14 cellular contexts compared by ENCODE assay signal in the genomic region with DNA sequence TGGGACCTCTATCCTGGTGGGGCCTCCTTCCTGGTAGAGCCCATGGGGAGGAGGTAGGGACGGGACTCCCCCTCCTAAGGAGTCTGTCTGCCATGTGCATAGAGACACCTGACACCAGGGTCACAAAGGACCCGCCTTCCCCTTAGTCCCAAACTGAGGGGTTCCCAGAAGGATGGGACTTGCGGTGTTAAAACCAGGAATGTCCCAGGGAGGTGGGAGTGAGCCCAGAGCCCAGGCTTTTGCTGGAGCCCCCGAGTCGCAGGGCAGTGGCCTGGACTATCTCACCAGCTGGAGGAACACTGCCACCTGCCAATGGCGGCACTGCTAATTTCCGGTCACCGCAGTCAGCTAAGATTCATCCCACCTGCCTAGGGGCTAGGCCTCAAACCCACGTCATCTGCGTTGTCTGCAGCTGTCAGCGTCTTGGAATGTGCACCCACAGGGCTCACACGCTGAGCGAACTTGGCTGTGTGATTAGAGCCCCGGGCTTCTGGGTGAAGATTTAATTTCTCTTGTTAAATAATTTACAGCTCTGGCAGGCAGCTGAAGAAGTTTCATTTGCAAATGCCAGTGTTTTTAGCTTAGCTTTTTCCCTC. TPM values are rescaled to one million over a fixed set of nuclear protein-coding genes. Genes with fewer than 3 reads are reported as not detected.
DNase-seq lines count a peak whose midpoint lies in the region; ATAC-seq, FAIRE-seq and TF ChIP-seq lines count a peak whose summit lies in the region.
"Had no signal": no experiment of that assay in that cellular context is flagged by ENCODE, and none has a peak within 500 bp of the region (broad histone marks: within the 10 kb centered on the region; RNA-seq: fewer than 3 reads in every experiment).

No MANE protein-coding gene starts in this region.

- H3K14ac ChIP-seq in H1 (ENCODE audit: insufficient read length) = no peak overlapping the region

- no peak overlapping the region for H2BK20ac ChIP-seq in H1 (ENCODE audit: low read length)

- H4K20me1 ChIP-seq in OCI-LY7 (ENCODE audit: insufficient read depth, low read length) (no peaks in the 10 kb centered on the region), H1 (replicated peaks in 1 of 2; ENCODE audit: control insufficient read depth in 1 of 2, insufficient read depth in 2 of 2, low read length in 2 of 2) (no peaks in the 10 kb centered on the region)

- H2AFZ ChIP-seq in OCI-LY7 (ENCODE audit: low read length) (peak overlapping the region; percentile 76), H1 (ENCODE audit: low read length) (no peak overlapping the region)

- DNase-seq in AG20443 (ENCODE audit: low spot score) = peak; percentile 56
- no peak for DNase-seq in OCI-LY7 (ENCODE audit: low spot score)
- DNase-seq in H1 (ENCODE audit: low read depth in 1 of 2, low spot score in 2 of 2) = no peak
- DNase-seq in mucosa of gallbladder (ENCODE audit: low spot score) = peak; percentile 60
- no peak for DNase-seq in activated CD4-positive, alpha-beta T cell treated with anti-CD3 and anti-CD28 coated beads, Interleukin-2, amount 50 U/mL, for 1 hour
- no peak for DNase-seq in pons (ENCODE audit: low spot score)
- DNase-seq: activated B cell treated with CpG ODN at 0.5 μM for 24 hours; activated T-cell treated with anti-CD3 and anti-CD28 coated beads, Interleukin-2, amount 50 U/mL, for 4 hours; CD4-positive, alpha-beta T cell; naive B cell had no signal

- no peak overlapping the region for H4K5ac ChIP-seq in H1 (ENCODE audit: insufficient read length, low read depth, low read length)

- intact Hi-C loops in OCI-LY7 (cut with micrococcal nuclease; ENCODE audit: unreplicated experiment) = no loop called here

- no peak overlapping the region for H3K23ac ChIP-seq in H1 (ENCODE audit: insufficient read length)

- H3K9me3 ChIP-seq in OCI-LY7 (ENCODE audit: low read length) = no peaks in the 10 kb centered on the region
- H3K9me3 ChIP-seq in H1 (ENCODE audit: insufficient read depth in 2 of 2, low read depth in 1 of 2, low read length in 1 of 2) = no peaks in the 10 kb centered on the region

- no peak for TF ChIP-seq RAD21 in H1 (IDR thresholded peaks at IDR 0.05 in 1 of 2, conservative IDR thresholded peaks at IDR 0.05 in 1 of 2; ENCODE audit: low read depth in 2 of 2, low read length in 2 of 2)

- H3K36me3 ChIP-seq in OCI-LY7 (ENCODE audit: insufficient read depth, low read length) = no peaks in the 10 kb centered on the region
- no peaks in the 10 kb centered on the region for H3K36me3 ChIP-seq in H1 (ENCODE audit: control insufficient read depth in 2 of 4, insufficient read depth in 4 of 4, low read length in 3 of 4)

- BruUV-seq in OCI-LY7 (replicated peaks; lab: Mats Ljungman, UMichigan) = no TSS peak

- no peaks in the 10 kb centered on the region for H3K79me1 ChIP-seq in H1 (ENCODE audit: low read depth, low read length)

- no peaks in the 10 kb centered on the region for H3K4me1 ChIP-seq in OCI-LY7 (ENCODE audit: insufficient read depth, low read length, poor library complexity, severe bottlenecking)
- peaks cover 0 to 4% (median 2%) of the 10 kb centered on the region in 4 experiments; a peak in 1 of 7 replicates for H3K4me1 ChIP-seq in H1 (replicated peaks in 1 of 4; ENCODE audit: control insufficient read depth in 3 of 4, insufficient read depth in 4 of 4, low read length in 3 of 4)

- H3K9ac ChIP-seq in H1 (replicated peaks in 1 of 4; ENCODE audit: extremely low read depth in 1 of 4, low read depth in 3 of 4, low read length in 3 of 4) = no peak overlapping the region

- H3K4ac ChIP-seq in H1 (replicated peaks; ENCODE audit: insufficient read length, low read depth, low read length) = no peak overlapping the region

- H2BK15ac ChIP-seq in H1 (ENCODE audit: low read length) = no peak overlapping the region

- H3K18ac ChIP-seq in H1 (ENCODE audit: extremely low read depth, low read length) = no peak overlapping the region

- H2AK5ac ChIP-seq in H1 (ENCODE audit: low read depth, low read length) = no peak overlapping the region

- H3K56ac ChIP-seq in H1 (replicated peaks; ENCODE audit: insufficient read length, low read depth, low read length) = no peak overlapping the region

- H3K23me2 ChIP-seq in H1 (ENCODE audit: low read depth, low read length) = no peaks in the 10 kb centered on the region

- CTCF ChIA-PET in OCI-LY7 (lab: Charles Lee; ENCODE audit: unreplicated experiment) = no interaction called here
- CTCF ChIA-PET in H1 (lab: Charles Lee; ENCODE audit: partially characterized antibody) = interaction anchor here (0.7 to 3.2 kb wide), 5 partner anchors 8 to 73 kb away, joined by 3 to 13 read pairs (median 4); no protein-coding TSS in a partner anchor

- ATAC-seq in HG02938 (IDR thresholded peaks at IDR 0.05; ENCODE audit: unreplicated experiment) = no peak
- ATAC-seq in GM21515 (IDR thresholded peaks at IDR 0.05; ENCODE audit: unreplicated experiment) = no peak
- ATAC-seq: activated T-cell treated with anti-CD3 and anti-CD28 coated beads, Interleukin-2, amount 50 U/mL, for 4 hours; stimulated activated effector memory CD8-positive, alpha-beta T cell treated with anti-CD3 and anti-CD28 coated beads, Interleukin-12 subunit alpha, Interleukin-12 subunit beta, amount 100 ng/mL, for 72 hours had no signal

- no peaks in the 10 kb centered on the region for H3K79me2 ChIP-seq in OCI-LY7 (ENCODE audit: insufficient read depth, low read depth, low read length)
- no peaks in the 10 kb centered on the region for H3K79me2 ChIP-seq in H1 (ENCODE audit: control insufficient read depth in 1 of 2, insufficient read depth in 2 of 2, low read length in 2 of 2)

- H2BK5ac ChIP-seq in H1 (ENCODE audit: low read depth, low read length) = no peak overlapping the region

- no peak overlapping the region for H3K4me3 ChIP-seq in OCI-LY7 (ENCODE audit: low read depth, low read length, poor library complexity, severe bottlenecking)
- no peak overlapping the region for H3K4me3 ChIP-seq in H1 (ENCODE audit: extremely low read depth in 1 of 4, insufficient read depth in 2 of 4, low read depth in 3 of 4, low read length in 4 of 4)

- no peaks in the 10 kb centered on the region for H3K27me3 ChIP-seq in H1 (replicated peaks in 1 of 4; ENCODE audit: control insufficient read depth in 3 of 4, extremely low read depth in 1 of 4, insufficient read depth in 3 of 4, low read length in 3 of 4)

- POLR2A ChIA-PET in OCI-LY7 (lab: Charles Lee) = no interaction called here
- POLR2A ChIA-PET in H1 (lab: Charles Lee; ENCODE audit: partially characterized antibody) = interaction anchor here (0.7 kb wide), 1 partner anchor 18 kb away, joined by 3 read pairs; no protein-coding TSS in a partner anchor

- no peaks in the 10 kb centered on the region for H3K9me2 ChIP-seq in OCI-LY7 (ENCODE audit: insufficient read depth, low read length)

- H3K4me2 ChIP-seq in OCI-LY7 (ENCODE audit: low read length) (no peak overlapping the region), H1 (ENCODE audit: insufficient read depth in 1 of 2, low read depth in 2 of 2, low read length in 2 of 2) (no peak overlapping the region)

- no peak overlapping the region for H2BK12ac ChIP-seq in H1 (ENCODE audit: low read depth, low read length)

- no peak overlapping the region for H3K27ac ChIP-seq in OCI-LY7 (ENCODE audit: low read depth, low read length, poor library complexity, severe bottlenecking)
- no peak overlapping the region for H3K27ac ChIP-seq in H1 (ENCODE audit: low read depth, low read length)

- FAIRE-seq in H1 (lab: Jason Lieb, UNC) = no peak
- FAIRE-seq: colon had no signal

- H4K8ac ChIP-seq in H1 (ENCODE audit: extremely low read depth, insufficient read depth, low read length) = peak overlapping the region; percentile 75

- no peak for TF ChIP-seq POLR2A in H1 (IDR thresholded peaks at IDR 0.05; ENCODE audit: control extremely low read depth in 1 of 2, low read depth in 2 of 2, low read length in 2 of 2)

- no peak overlapping the region for H2BK120ac ChIP-seq in H1 (replicated peaks; ENCODE audit: low read depth, low read length)

- TF ChIP-seq CTCF in OCI-LY7 (conservative IDR thresholded peaks at IDR 0.05; ENCODE audit: low read length) (no peak), H1 (IDR thresholded peaks at IDR 0.05; ENCODE audit: control extremely low read depth in 1 of 3, insufficient read depth in 1 of 3, low read depth in 1 of 3, low read length in 3 of 3) (no peak)

- H4K91ac ChIP-seq in H1 (replicated peaks; ENCODE audit: insufficient read length, low read length) = no peak overlapping the region

- TF ChIP-seq EP300 in H1 (IDR thresholded peaks at IDR 0.05; ENCODE audit: borderline replicate concordance in 1 of 2, low read depth in 2 of 2, low read length in 2 of 2) = no peak

- WGBS in H1 (ENCODE audit: extremely low coverage in 1 of 2, insufficient coverage in 1 of 2, insufficient read length in 1 of 2, insufficient replicate concordance in 2 of 2, low coverage in 1 of 2, low lambda C conversion rate in 2 of 2, missing lambda C conversion rate in 1 of 2), 2 experiments = 90% methylated on average over 13 of the region's 14 CpGs; no CpG with 5 or more reads in 1 of the 2 experiments

TF ChIP-seq in H1, 55 proteins besides CTCF, POLR2A, EP300 and RAD21:
- TF ChIP-seq MAFK (IDR thresholded peaks at IDR 0.05; ENCODE audit: low read depth, low read length) (no peak), TBP (IDR thresholded peaks at IDR 0.05; ENCODE audit: low read depth, low read length) (no peak), SIX5 (IDR thresholded peaks at IDR 0.05; ENCODE audit: low read depth, low read length) (no peak), TEAD4 (IDR thresholded peaks at IDR 0.05; ENCODE audit: low read depth, low read length) (peak; percentile 55; the same call in 1 of the 2 replicates), JUN (IDR thresholded peaks at IDR 0.05; ENCODE audit: low read depth, low read length) (no peak)

RNA-seq across cellular contexts. Expression of gene ATP11A, which starts 31.9 kb away (rescaled TPM):
- 3.4 and 8.8 TPM in 2 replicates for total RNA-seq in OCI-LY7 (2014; rRNA removed; shearing (Covaris generic))
- total RNA-seq in OCI-LY7 (2022) = 22.1 and 23.1 TPM in 2 replicates
- total RNA-seq in H1 (2021; fragmentation: NEBNext Ultra II Directional; extraction: Animal tissue kit (Norgen Biotek cat#: 25700)) = 72.9 and 78.5 TPM in 2 replicates
- polyA plus RNA-seq in H1 (2011; rRNA removed) = 28.8 and 30.7 TPM in 2 replicates
- polyA plus RNA-seq in H1 (2011; cell fraction: cytosol; rRNA removed) = 14.9 TPM
- 83.2 TPM for polyA plus RNA-seq in H1 (2011; cell fraction: nucleus; rRNA removed)
- polyA plus RNA-seq in H1 (2012, experiment 1 of 2) = 31.1 to 42.5 TPM (median 35.7 TPM) in 4 replicates
- polyA plus RNA-seq in H1 (2012, experiment 2 of 2) = 4.6 TPM
- 30.6 TPM for polyA plus RNA-seq in H1 (2013, experiment 1 of 2)
- 28.1 TPM for polyA plus RNA-seq in H1 (2013, experiment 2 of 2)
- polyA minus RNA-seq in H1 (2011; rRNA and poly(A)+ RNA removed) = 35.6 and 46.4 TPM in 2 replicates
- polyA minus RNA-seq in H1 (2011; cell fraction: cytosol; rRNA and poly(A)+ RNA removed) = 49.0 TPM
- 68.1 TPM for polyA minus RNA-seq in H1 (2011; cell fraction: nucleus; rRNA and poly(A)+ RNA removed)
- 191 TPM for total RNA-seq in mucosa of gallbladder

Comparison
In these comparisons a context has a peak if more than half of its experiments do, and no peak if none do; other contexts are left out.
1. DNase-seq: peak in AG20443 (single experiment) and mucosa of gallbladder (single experiment); none in OCI-LY7 (single experiment), H1 (0 of 2), activated CD4-positive, alpha-beta T cell treated with anti-CD3 and anti-CD28 coated beads, Interleukin-2, amount 50 U/mL, for 1 hour (single experiment) and pons (single experiment).